Comparison of ENCODE assay signal across 9 cellular contexts in the genomic region with DNA sequence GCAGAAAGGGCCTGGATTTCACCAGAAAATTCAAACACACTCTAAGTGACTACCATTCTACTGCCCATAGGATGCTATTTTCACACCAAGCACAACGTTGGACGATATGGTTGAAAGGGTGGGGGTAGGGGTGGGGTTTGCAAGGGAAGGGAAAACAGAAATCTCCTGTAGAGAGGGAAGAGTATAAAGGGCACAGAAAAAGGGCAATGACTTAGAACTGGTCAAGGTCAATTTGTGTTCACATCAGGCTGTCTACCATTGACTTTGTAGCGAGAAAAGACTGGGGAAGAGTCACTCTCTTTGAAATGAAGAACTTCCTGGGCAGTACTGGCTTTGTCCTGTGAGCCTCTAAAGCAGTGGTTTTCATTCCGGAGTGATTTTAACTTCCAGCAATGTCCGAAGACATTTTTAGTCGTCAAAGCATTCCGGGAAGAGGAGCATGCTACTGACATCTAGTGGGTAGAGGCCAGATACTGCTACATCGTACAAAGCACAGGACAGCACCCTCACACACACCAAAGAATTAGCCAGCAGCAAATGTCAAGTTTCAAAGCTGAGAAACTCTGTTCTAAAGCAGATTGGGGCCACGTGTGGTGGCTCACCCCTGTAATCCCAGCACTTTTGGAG.
DNase-seq lines count a peak whose midpoint lies in the region; ATAC-seq and FAIRE-seq lines count a peak whose summit lies in the region.
"Had no signal": no experiment of that assay in that cellular context is flagged by ENCODE, and none has a peak within 500 bp of the region (broad histone marks: within the 10 kb centered on the region; RNA-seq: fewer than 3 reads in every experiment).

No MANE protein-coding gene starts in this region.

- FAIRE-seq in GM18507 (lab: Jason Lieb, UNC), result peak; percentile 46

- ATAC-seq in GM21515 (IDR thresholded peaks at IDR 0.05; ENCODE audit: unreplicated experiment) (no peak), HG03354 (IDR thresholded peaks at IDR 0.05; ENCODE audit: poor library complexity, severe bottlenecking, unreplicated experiment) (no peak)

- DNase-seq in ACHN, result peak; percentile 2
- DNase-seq in GM18507 (ENCODE audit: extremely low spot score, insufficient read length, low read depth), result no peak
- DNase-seq in SW480 (ENCODE audit: low spot score), result peak; percentile 63
- DNase-seq in iPS DF 19.7 (ENCODE audit: low read depth, low spot score), result peak; percentile 52
- no peak for DNase-seq in stimulated activated CD4-positive, alpha-beta T cell treated with anti-CD3 and anti-CD28 coated beads, Interleukin-2, amount 100 ng/mL, for 48 hours
- no peak for DNase-seq in GM19240 (ENCODE audit: insufficient read length, low spot score)
- DNase-seq: thyroid gland had no signal

- in situ Hi-C loops in ACHN (cut with HindIII; ENCODE audit: low pct_ligation_motif_present, low pct_unique_long_range_greater_than_20kb, low sequenced_read_pairs), result no loop called here

Comparison
In these comparisons a context has a peak if more than half of its experiments do, and no peak if none do; other contexts are left out.
1. DNase-seq: peak in ACHN (single experiment), SW480 (single experiment) and iPS DF 19.7 (single experiment); none in GM18507 (single experiment), stimulated activated CD4-positive, alpha-beta T cell treated with anti-CD3 and anti-CD28 coated beads, Interleukin-2, amount 100 ng/mL, for 48 hours (0 of 2) and GM19240 (single experiment).